ENCODE assay signal across 8 cellular contexts in the genomic region with DNA sequence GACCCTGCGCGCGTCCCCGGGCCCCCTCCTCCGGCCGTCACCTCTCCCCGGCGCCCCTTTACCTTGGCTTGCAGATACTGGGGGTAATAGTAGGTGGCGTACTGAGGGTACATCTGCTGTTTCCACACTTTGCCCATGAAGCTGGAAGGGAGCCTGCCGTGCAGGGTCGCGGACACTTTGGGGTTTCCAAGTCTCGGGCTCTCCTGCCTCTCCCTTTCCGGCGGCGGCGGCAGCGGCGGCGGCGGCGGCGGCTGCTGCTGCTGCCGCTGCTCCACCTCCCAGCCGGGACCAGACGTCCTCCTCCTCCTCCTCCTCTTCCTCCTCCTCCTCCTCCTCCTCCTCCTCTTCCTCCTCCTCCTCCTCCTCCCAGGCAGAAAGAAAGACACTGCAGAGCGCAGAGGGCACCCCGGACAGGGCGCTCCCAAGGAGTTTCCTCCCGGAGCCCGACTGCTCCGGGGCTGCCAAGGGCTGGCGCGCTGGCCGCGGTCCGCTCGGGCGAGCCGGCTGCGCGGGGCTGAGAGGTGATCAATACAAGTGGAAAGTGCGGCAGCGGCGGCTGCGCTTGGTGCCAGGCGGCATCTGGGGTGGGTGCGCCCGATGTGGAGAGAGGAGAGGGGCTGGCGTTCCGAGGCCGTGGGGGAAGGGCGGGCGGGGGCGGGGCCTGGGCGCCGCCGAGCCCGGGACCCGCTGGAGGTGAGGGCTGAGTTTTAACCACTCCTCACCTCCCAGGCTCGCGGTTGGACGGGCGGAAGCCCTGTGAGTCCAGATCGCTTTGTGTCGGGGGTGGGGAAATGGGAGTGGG. TPM values are rescaled to one million over a fixed set of nuclear protein-coding genes. Genes with fewer than 3 reads are reported as not detected.
DNase-seq lines count a peak whose midpoint lies in the region; ATAC-seq and TF ChIP-seq lines count a peak whose summit lies in the region.

A gene with protein sequence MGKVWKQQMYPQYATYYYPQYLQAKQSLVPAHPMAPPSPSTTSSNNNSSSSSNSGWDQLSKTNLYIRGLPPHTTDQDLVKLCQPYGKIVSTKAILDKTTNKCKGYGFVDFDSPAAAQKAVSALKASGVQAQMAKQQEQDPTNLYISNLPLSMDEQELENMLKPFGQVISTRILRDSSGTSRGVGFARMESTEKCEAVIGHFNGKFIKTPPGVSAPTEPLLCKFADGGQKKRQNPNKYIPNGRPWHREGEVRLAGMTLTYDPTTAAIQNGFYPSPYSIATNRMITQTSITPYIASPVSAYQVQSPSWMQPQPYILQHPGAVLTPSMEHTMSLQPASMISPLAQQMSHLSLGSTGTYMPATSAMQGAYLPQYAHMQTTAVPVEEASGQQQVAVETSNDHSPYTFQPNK (minus strand): TSS at position 581 of the 802 bp plus-strand sequence. CDS start 444 bp downstream, at position 137.

- peak within 1 kb of the TSS; percentile 84 for H2AFZ ChIP-seq in hepatocyte

- no peaks in the 10 kb centered on the region for H4K20me1 ChIP-seq in hepatocyte (ENCODE audit: insufficient read depth, poor library complexity, severe bottlenecking)

- H3K4me2 ChIP-seq in hepatocyte = peak within 1 kb of the TSS; percentile 81

- DNase-seq in GM06990 (ENCODE audit: extremely low read depth, insufficient read length) (peak; percentile 4), KBM-7 (peak; percentile 27), T-helper 2 cell (peak; percentile 20 to 78 (median 29)), astrocyte of the spinal cord (ENCODE audit: low read depth, low spot score) (peak; percentile 62), hepatocyte (ENCODE audit: low spot score) (peak; percentile 83), sigmoid colon (peak; percentile 83), epidermal melanocyte (ENCODE audit: insufficient read length, low spot score) (no peak)

- ATAC-seq in GM19328 (IDR thresholded peaks at IDR 0.05; ENCODE audit: unreplicated experiment) = no peak

- in situ Hi-C loops in KBM-7 (cut with MboI; ENCODE audit: low pct_unique_long_range_greater_than_20kb, low sequenced_read_pairs) = no loop called here
- in situ Hi-C loops in astrocyte of the spinal cord (cut with HindIII; ENCODE audit: low sequenced_read_pairs) = no loop called here

- H3K36me3 ChIP-seq in GM06990 (ENCODE audit: control insufficient read depth, insufficient read depth, low read length) (no peaks in the 10 kb centered on the region), hepatocyte (replicated peaks; ENCODE audit: insufficient read depth, low read depth) (no peaks in the 10 kb centered on the region), sigmoid colon (no peaks in the 10 kb centered on the region)

- H3K9me2 ChIP-seq in hepatocyte (replicated peaks; ENCODE audit: insufficient read depth) = no peaks in the 10 kb centered on the region

- H3K27me3 ChIP-seq in GM06990 (replicated peaks; ENCODE audit: control insufficient read depth, insufficient read depth, low read length) (no peaks in the 10 kb centered on the region; the same call in 1 of the 2 replicates), hepatocyte (no peaks in the 10 kb centered on the region), sigmoid colon (no peaks in the 10 kb centered on the region)

- WGBS in hepatocyte (ENCODE audit: low lambda C conversion rate, missing lambda C conversion rate) = 1% methylated on average over 38 of the region's 66 CpGs
- WGBS in sigmoid colon, 2 donors = 1% methylated on average over 66 of the region's 66 CpGs

- H3K27ac ChIP-seq in hepatocyte (peak within 1 kb of the TSS; percentile 99), sigmoid colon (peak within 1 kb of the TSS; percentile 91 to 99 (median 95))

- no peak for TF ChIP-seq EP300 in sigmoid colon (IDR thresholded peaks at IDR 0.05)

- TF ChIP-seq CTCF in GM06990 (IDR thresholded peaks at IDR 0.05; ENCODE audit: insufficient read depth, low read length, poor library complexity, severe bottlenecking) = no peak
- no peak for TF ChIP-seq CTCF in astrocyte of the spinal cord (IDR thresholded peaks at IDR 0.05; ENCODE audit: low read depth, low read length)
- TF ChIP-seq CTCF in hepatocyte (IDR thresholded peaks at IDR 0.05; ENCODE audit: poor library complexity) = peak; percentile 8
- TF ChIP-seq CTCF in sigmoid colon (IDR thresholded peaks at IDR 0.05) = no peak

- H3K79me2 ChIP-seq in hepatocyte = peaks cover 37% of the 10 kb centered on the region

- intact Hi-C loops in sigmoid colon (cut with DNase I) = loop anchor here (1.0 to 5.0 kb wide), 7 partner anchors 64 to 499 kb away; no protein-coding TSS in a partner anchor

- TF ChIP-seq POLR2A in sigmoid colon (IDR thresholded peaks at IDR 0.05) = peak in 1 of 2 donors; percentile 15

- H3K4me1 ChIP-seq in hepatocyte (ENCODE audit: insufficient read depth) (no peaks in the 10 kb centered on the region), sigmoid colon (peaks cover 0 to 33% (median 16%) of the 10 kb centered on the region in 4 donors)

- H3K9me3 ChIP-seq in hepatocyte (ENCODE audit: low read depth) (no peaks in the 10 kb centered on the region), sigmoid colon (no peaks in the 10 kb centered on the region)

- H3K4me3 ChIP-seq in GM06990 (replicated peaks; ENCODE audit: low read depth, low read length) = peak within 1 kb of the TSS; percentile 57
- H3K4me3 ChIP-seq in astrocyte of the spinal cord (ENCODE audit: low read depth, low read length) = peak within 1 kb of the TSS; percentile 63
- peak within 1 kb of the TSS; percentile 97 for H3K4me3 ChIP-seq in hepatocyte
- peak within 1 kb of the TSS; percentile 81 to 98 (median 90) for H3K4me3 ChIP-seq in sigmoid colon

RNA-seq across cellular contexts. Expression of the gene that starts here (rescaled TPM):
- 87.9 and 94.6 TPM in 2 replicates for total RNA-seq in hepatocyte
- polyA plus RNA-seq in hepatocyte = 103 and 138 TPM in 2 replicates
- 10 to 100 TPM; 69.2 to 91.8 (median 77.1) TPM for total RNA-seq in sigmoid colon
- polyA plus RNA-seq in sigmoid colon = 10 to 100 TPM in 2 of 3 donors, 1 to 10 TPM in 1; 4.4 to 17.2 (median 13.8) TPM
